9 cellular contexts compared by ENCODE assay signal in genomic region chr3:196186661-196187573, GRCh38. TPM values are rescaled to one million over a fixed set of nuclear protein-coding genes. Genes with fewer than 3 reads are reported as not detected.
DNase-seq lines count a peak whose midpoint lies in the region; ATAC-seq lines count a peak whose summit lies in the region.
"Had no signal": no experiment of that assay in that cellular context is flagged by ENCODE, and none has a peak within 500 bp of the region (broad histone marks: within the 10 kb centered on the region; RNA-seq: fewer than 3 reads in every experiment).

No MANE protein-coding gene starts in this region.

- peak; percentile 48 for ATAC-seq in GM21515 (IDR thresholded peaks at IDR 0.05; ENCODE audit: unreplicated experiment)
- no peak for ATAC-seq in activated naive CD8-positive, alpha-beta T cell treated with anti-CD3 and anti-CD28 coated beads, Interleukin-2, amount 50 U/mL, for 24 hours

- peaks cover 46% of the 10 kb centered on the region for H3K4me1 Mint-ChIP-seq in activated naive CD8-positive, alpha-beta T cell treated with anti-CD3 and anti-CD28 coated beads, Interleukin-2, amount 50 U/mL, for 24 hours

- no peaks in the 10 kb centered on the region for H3K36me3 Mint-ChIP-seq in activated naive CD8-positive, alpha-beta T cell treated with anti-CD3 and anti-CD28 coated beads, Interleukin-2, amount 50 U/mL, for 24 hours (ENCODE audit: low read depth)

- peak; percentile 69 to 93 (median 83) for DNase-seq in NCI-H1417 (lab: John Stamatoyannopoulos, UW)
- DNase-seq in activated naive CD8-positive, alpha-beta T cell treated with anti-CD3 and anti-CD28 coated beads, Interleukin-2, amount 50 U/mL, for 24 hours: no peak
- peak; percentile 89 for DNase-seq in myocyte (ENCODE audit: low read depth)
- no peak for DNase-seq in AG08395 (ENCODE audit: low spot score)
- no peak for DNase-seq in occipital lobe (lab: John Stamatoyannopoulos, UW)
- DNase-seq in activated CD4-positive, alpha-beta T cell treated with anti-CD3 and anti-CD28 coated beads, Interleukin-2, amount 50 U/mL, for 1 hour: no peak

- peak overlapping the region; percentile 46 for H3K27ac Mint-ChIP-seq in activated naive CD8-positive, alpha-beta T cell treated with anti-CD3 and anti-CD28 coated beads, Interleukin-2, amount 50 U/mL, for 24 hours

- no peaks in the 10 kb centered on the region for H3K27me3 Mint-ChIP-seq in activated naive CD8-positive, alpha-beta T cell treated with anti-CD3 and anti-CD28 coated beads, Interleukin-2, amount 50 U/mL, for 24 hours

- peak overlapping the region; percentile 27; the same call in 1 of the 2 replicates for H3K4me3 ChIP-seq in GM08714 (ENCODE audit: low read length)

- no peaks in the 10 kb centered on the region for H3K9me3 Mint-ChIP-seq in activated naive CD8-positive, alpha-beta T cell treated with anti-CD3 and anti-CD28 coated beads, Interleukin-2, amount 50 U/mL, for 24 hours

- H3K4me3 Mint-ChIP-seq in activated naive CD8-positive, alpha-beta T cell treated with anti-CD3 and anti-CD28 coated beads, Interleukin-2, amount 50 U/mL, for 24 hours: no peak overlapping the region

RNA-seq across cellular contexts. Expression of gene ZDHHC19, which starts 24.3 kb away (rescaled TPM):
- total RNA-seq in myocyte (not detected in 2 replicates), occipital lobe (not detected)
- not detected for polyA plus RNA-seq in myocyte (2012)
- total RNA-seq: bronchial epithelial cell had no signal

RNA-seq across cellular contexts. Expression of gene SLC51A, which starts 29.4 kb away (rescaled TPM):
- not detected in 2 replicates for total RNA-seq in myocyte
- 8.3 TPM for polyA plus RNA-seq in myocyte (2012)
- not detected for total RNA-seq in occipital lobe
- total RNA-seq: bronchial epithelial cell had no signal

Comparison
In these comparisons a context has a peak if more than half of its experiments do, and no peak if none do; other contexts are left out.
1. DNase-seq: peak in NCI-H1417 (3 of 3) and myocyte (single experiment); none in activated naive CD8-positive, alpha-beta T cell treated with anti-CD3 and anti-CD28 coated beads, Interleukin-2, amount 50 U/mL, for 24 hours (single experiment), AG08395 (single experiment), occipital lobe (single experiment) and activated CD4-positive, alpha-beta T cell treated with anti-CD3 and anti-CD28 coated beads, Interleukin-2, amount 50 U/mL, for 1 hour (single experiment).